ENCODE assay signal across 15 cellular contexts in the genomic region with DNA sequence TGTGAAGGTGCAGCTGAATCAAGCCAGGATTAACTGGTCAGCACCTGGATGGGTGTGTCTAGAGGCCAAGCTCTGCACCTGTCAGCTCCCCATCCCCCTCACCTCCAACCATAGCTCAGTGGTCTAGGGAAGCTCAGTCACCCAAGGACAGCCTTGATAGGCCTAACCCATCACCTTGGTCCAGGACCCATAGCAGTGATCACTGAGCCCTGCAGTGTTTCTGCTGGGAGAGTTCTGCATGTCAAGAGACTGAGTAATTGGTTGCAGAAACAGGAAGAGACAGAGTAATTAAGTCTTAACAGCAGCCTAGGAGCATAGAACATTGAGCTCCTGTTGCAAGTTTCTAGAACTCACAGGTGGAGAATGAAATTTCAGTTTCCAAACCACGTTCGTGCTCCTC. TPM values are rescaled to one million over a fixed set of nuclear protein-coding genes. Genes with fewer than 3 reads are reported as not detected.
DNase-seq lines count a peak whose midpoint lies in the region; ATAC-seq and TF ChIP-seq lines count a peak whose summit lies in the region.
"Had no signal": no experiment of that assay in that cellular context is flagged by ENCODE, and none has a peak within 500 bp of the region (broad histone marks: within the 10 kb centered on the region; RNA-seq: fewer than 3 reads in every experiment).

No MANE protein-coding gene starts in this region.

- no peaks in the 10 kb centered on the region for H3K9me3 ChIP-seq in right cardiac atrium (ENCODE audit: control insufficient read depth, low read length)
- H3K9me3 ChIP-seq in upper lobe of right lung = no peaks in the 10 kb centered on the region
- H3K9me3 ChIP-seq in MG63 = no peaks in the 10 kb centered on the region

- H3K27me3 ChIP-seq in right cardiac atrium (ENCODE audit: control insufficient read depth, insufficient read depth) (no peaks in the 10 kb centered on the region), upper lobe of right lung (no peaks in the 10 kb centered on the region), MG63 (no peaks in the 10 kb centered on the region)

- ATAC-seq in right cardiac atrium (no peak), HG03025 (IDR thresholded peaks at IDR 0.05; ENCODE audit: low FRiP score, unreplicated experiment) (peak; percentile 79), upper lobe of right lung (no peak)
- ATAC-seq: activated T-helper 17 cell treated with anti-CD3 and anti-CD28 coated beads, Interleukin-2, amount 50 U/mL, for 72 hours had no signal

- intact Hi-C loops in cardiac septum (cut with DNase I) = no loop called here
- intact Hi-C loops in right cardiac atrium (cut with DNase I) = no loop called here
- intact Hi-C loops in upper lobe of right lung (cut with DNase I) = no loop called here

- 97% methylated on average over 2 of the region's 2 CpGs for WGBS in right cardiac atrium

- TF ChIP-seq CTCF in coronary artery (IDR thresholded peaks at IDR 0.05) (no peak), upper lobe of right lung (IDR thresholded peaks at IDR 0.05) (no peak)

- H3K36me3 ChIP-seq in upper lobe of right lung = peaks cover 20% of the 10 kb centered on the region
- peaks cover 22% of the 10 kb centered on the region for H3K36me3 ChIP-seq in MG63

- DNase-seq in cardiac septum (ENCODE audit: low spot score) = peak; percentile 27
- no peak for DNase-seq in right cardiac atrium
- DNase-seq in coronary artery (ENCODE audit: low spot score) = peak; percentile 19
- no peak for DNase-seq in upper lobe of right lung
- no peak for DNase-seq in activated naive CD4-positive, alpha-beta T cell (lab: John Stamatoyannopoulos, UW)
- no peak for DNase-seq in epidermal melanocyte (ENCODE audit: insufficient read length, low spot score)
- no peak for DNase-seq in MG63
- DNase-seq: central memory CD4-positive, alpha-beta T cell; foreskin melanocyte; GOT3; NCI-H187 had no signal

- H3K4me3 ChIP-seq in right cardiac atrium (ENCODE audit: low read length) (no peak overlapping the region), coronary artery (no peak overlapping the region), upper lobe of right lung (no peak overlapping the region), MG63 (no peak overlapping the region)

- H3K4me1 ChIP-seq in right cardiac atrium (ENCODE audit: control insufficient read depth, insufficient read depth, low read length) (no peaks in the 10 kb centered on the region), upper lobe of right lung (no peaks in the 10 kb centered on the region)

- H3K27ac ChIP-seq in right cardiac atrium (ENCODE audit: low read length) (no peak overlapping the region), coronary artery (no peak overlapping the region), upper lobe of right lung (peak overlapping the region; percentile 51)
- H3K27ac ChIP-seq: HL-60, VCaP had no signal

RNA-seq across cellular contexts. Expression of gene RALGAPB, which starts 18.7 kb away (rescaled TPM):
- total RNA-seq in cardiac septum = 27.6 TPM
- total RNA-seq in right cardiac atrium = 10 to 100 TPM; 21.2 to 26.9 (median 23.5) TPM
- 8.3 TPM for polyA plus RNA-seq in right cardiac atrium
- 35.4 TPM for total RNA-seq in upper lobe of right lung
- 6.2 and 13.2 TPM in 2 replicates for total RNA-seq in MG63 (2014; rRNA removed; shearing (Covaris generic); ENCODE audit: low replicate concordance)

RNA-seq across cellular contexts. Expression of gene SNHG17, which starts 18.8 kb away (rescaled TPM):
- total RNA-seq in cardiac septum (10.6 TPM), right cardiac atrium (10 to 100 TPM in 2 of 4 donors, 1 to 10 TPM in 2; 8.1 to 36.8 (median 9.4) TPM), upper lobe of right lung (23.8 TPM)
- polyA plus RNA-seq in right cardiac atrium = 8.6 TPM
- total RNA-seq in MG63 (2014; rRNA removed; shearing (Covaris generic); ENCODE audit: low replicate concordance) = 9.5 and 38.6 TPM in 2 replicates

Comparison
In these comparisons a context has a peak if more than half of its experiments do, and no peak if none do; other contexts are left out.
1. DNase-seq: peak in cardiac septum (single experiment) and coronary artery (single experiment); none in right cardiac atrium (0 of 3), upper lobe of right lung (single experiment), activated naive CD4-positive, alpha-beta T cell (0 of 4), epidermal melanocyte (single experiment) and MG63 (single experiment).